In the genomic region with DNA sequence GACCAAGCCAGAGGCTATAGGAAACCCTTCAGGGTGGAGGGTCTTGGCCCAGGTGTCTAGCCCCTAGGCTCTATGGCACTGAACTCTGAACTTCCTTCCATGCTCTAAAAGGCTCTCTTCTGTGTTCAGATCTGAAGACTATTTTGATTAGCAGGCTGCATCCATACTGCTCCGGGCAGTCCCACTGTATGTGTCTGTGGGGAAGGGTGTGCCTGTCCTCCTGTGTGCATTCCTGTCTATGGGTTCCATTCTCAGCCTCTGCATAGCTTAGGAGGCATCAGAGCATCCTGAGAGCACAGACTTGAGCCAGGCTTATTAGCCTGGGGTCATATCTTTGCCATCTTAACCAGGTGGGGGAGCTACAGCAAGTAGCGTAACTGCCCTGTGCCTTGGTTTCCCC, we compare ENCODE assay signal across 21 cellular contexts. TPM values are rescaled to one million over a fixed set of nuclear protein-coding genes. Genes with fewer than 3 reads are reported as not detected.
DNase-seq lines count a peak whose midpoint lies in the region; ATAC-seq, FAIRE-seq and TF ChIP-seq lines count a peak whose summit lies in the region.
"Had no signal": no experiment of that assay in that cellular context is flagged by ENCODE, and none has a peak within 500 bp of the region (broad histone marks: within the 10 kb centered on the region; RNA-seq: fewer than 3 reads in every experiment).

No MANE protein-coding gene starts in this region.

- no peak overlapping the region for H2BK15ac ChIP-seq in mesendoderm (replicated peaks; ENCODE audit: low read depth)

- H3K4me1 ChIP-seq in left ventricle myocardium inferior: peaks cover 79% of the 10 kb centered on the region
- H3K4me1 ChIP-seq in CD4-positive, CD25-positive, alpha-beta regulatory T cell (ENCODE audit: control insufficient read depth, insufficient read depth, low read length, poor library complexity, severe bottlenecking): no peaks in the 10 kb centered on the region
- peaks cover 11% of the 10 kb centered on the region for H3K4me1 ChIP-seq in mesendoderm (ENCODE audit: control insufficient read depth, low read depth, low read length)
- no peaks in the 10 kb centered on the region for H3K4me1 ChIP-seq in suprapubic skin
- H3K4me1 ChIP-seq: A549 had no signal

- WGBS in mesendoderm (ENCODE audit: extremely low coverage, insufficient coverage, low lambda C conversion rate): no CpG with 5 or more reads among the region's 2 CpGs
- WGBS in suprapubic skin: 86% methylated on average over 2 of the region's 2 CpGs

- H3K56ac ChIP-seq in mesendoderm (ENCODE audit: low read length): peak overlapping the region; percentile 15

- H3K9me3 ChIP-seq in left ventricle myocardium inferior (replicated peaks) (peaks cover 10% of the 10 kb centered on the region), suprapubic skin (no peaks in the 10 kb centered on the region)
- no peaks in the 10 kb centered on the region for H3K9me3 ChIP-seq in CD4-positive, CD25-positive, alpha-beta regulatory T cell (ENCODE audit: control insufficient read depth in 2 of 2, low read length in 2 of 2)

- H3K27ac ChIP-seq in left ventricle myocardium inferior (replicated peaks) (peak overlapping the region; percentile 84), mesendoderm (ENCODE audit: low read depth, low read length) (no peak overlapping the region), suprapubic skin (no peak overlapping the region)
- no peak overlapping the region for H3K27ac ChIP-seq in CD4-positive, CD25-positive, alpha-beta regulatory T cell (ENCODE audit: insufficient read depth, low read length, poor library complexity, severe bottlenecking)
- H3K27ac ChIP-seq: A549, C4-2B, HL-60 had no signal

- H3K27me3 ChIP-seq in left ventricle myocardium inferior (ENCODE audit: low read depth) (no peaks in the 10 kb centered on the region), bronchial epithelial cell (ENCODE audit: control insufficient read depth, insufficient read depth, low read length) (no peaks in the 10 kb centered on the region), mesendoderm (ENCODE audit: insufficient read depth, low read length, poor library complexity) (no peaks in the 10 kb centered on the region), suprapubic skin (no peaks in the 10 kb centered on the region)
- H3K27me3 ChIP-seq in CD4-positive, CD25-positive, alpha-beta regulatory T cell (ENCODE audit: control insufficient read depth, insufficient read depth, low read length): no peaks in the 10 kb centered on the region

- TF ChIP-seq EP300 in suprapubic skin (IDR thresholded peaks at IDR 0.05): no peak

- no peak overlapping the region for H3K9ac ChIP-seq in mesendoderm (ENCODE audit: low read length)

- TF ChIP-seq CTCF in left ventricle myocardium inferior (IDR thresholded peaks at IDR 0.05; ENCODE audit: borderline replicate concordance): no peak
- no peak for TF ChIP-seq CTCF in bronchial epithelial cell (IDR thresholded peaks at IDR 0.05; ENCODE audit: insufficient read depth, low read length, severe bottlenecking)
- TF ChIP-seq CTCF in suprapubic skin (IDR thresholded peaks at IDR 0.05): no peak

- H3K36me3 Mint-ChIP-seq in CD4-positive, CD25-positive, alpha-beta regulatory T cell: peaks cover 27% of the 10 kb centered on the region
- peaks cover 4 to 8% of the 10 kb centered on the region in 2 donors for H3K36me3 Mint-ChIP-seq in activated naive CD4-positive, alpha-beta T cell treated with anti-CD3 and anti-CD28 coated beads, Interleukin-2, amount 50 U/mL, for 72 hours

- H2AK5ac ChIP-seq in mesendoderm (ENCODE audit: low read length): no peak overlapping the region

- no peaks in the 10 kb centered on the region for H3K27me3 Mint-ChIP-seq in CD4-positive, CD25-positive, alpha-beta regulatory T cell
- H3K27me3 Mint-ChIP-seq: CD4-positive, alpha-beta memory T cell had no signal

- DNase-seq in left ventricle myocardium inferior (no peak), left ventricle myocardium superior (no peak), bronchial epithelial cell (ENCODE audit: low read depth) (no peak), mesendoderm (no peak), suprapubic skin (ENCODE audit: low spot score in 2 of 2) (no peak)
- no peak for DNase-seq in CD4-positive, CD25-positive, alpha-beta regulatory T cell
- DNase-seq in activated naive CD4-positive, alpha-beta T cell treated with anti-CD3 and anti-CD28 coated beads, Interleukin-2, amount 50 U/mL, for 72 hours (ENCODE audit: low spot score in 2 of 2): no peak
- DNase-seq: AML-193; CD4-positive, alpha-beta memory T cell; DMS153; DMS79; GDM1; HFFc6 had no signal

- no peak overlapping the region for H3K4me3 ChIP-seq in left ventricle myocardium inferior
- no peak overlapping the region for H3K4me3 ChIP-seq in CD4-positive, CD25-positive, alpha-beta regulatory T cell (ENCODE audit: low read depth, low read length)
- no peak overlapping the region for H3K4me3 ChIP-seq in bronchial epithelial cell (ENCODE audit: low read depth, low read length)
- H3K4me3 ChIP-seq in mesendoderm (ENCODE audit: low read length): no peak overlapping the region
- no peak overlapping the region for H3K4me3 ChIP-seq in suprapubic skin
- H3K4me3 ChIP-seq: A549, GM23338 had no signal

- H3K4me1 Mint-ChIP-seq in CD4-positive, CD25-positive, alpha-beta regulatory T cell: peaks cover 0 to 5% (median 1%) of the 10 kb centered on the region in 4 donors

- no peak overlapping the region for H3K4me2 ChIP-seq in mesendoderm (ENCODE audit: low read length)
- H3K4me2 ChIP-seq: A549, GM23338 had no signal

- no peak overlapping the region for H3K4ac ChIP-seq in mesendoderm (ENCODE audit: low read depth, low read length)

- H3K79me1 ChIP-seq in mesendoderm (ENCODE audit: low read length): no peaks in the 10 kb centered on the region

- no peak overlapping the region for H3K23ac ChIP-seq in mesendoderm (ENCODE audit: low read length)

- peak; percentile 86 for FAIRE-seq in bronchial epithelial cell (lab: Jason Lieb, UNC)
- FAIRE-seq: A549, GM12892, GM18507, H54 had no signal

- H2BK120ac ChIP-seq in mesendoderm (ENCODE audit: low read depth, low read length): no peak overlapping the region

- H3K79me2 ChIP-seq in mesendoderm (ENCODE audit: control insufficient read depth, insufficient read depth, low read length): no peaks in the 10 kb centered on the region

- no peak overlapping the region for H2BK5ac ChIP-seq in mesendoderm (ENCODE audit: low read length)

- H3K36me3 ChIP-seq in left ventricle myocardium inferior (peaks cover 13% of the 10 kb centered on the region), bronchial epithelial cell (ENCODE audit: control insufficient read depth, insufficient read depth, low read length) (no peaks in the 10 kb centered on the region), mesendoderm (ENCODE audit: control insufficient read depth, insufficient read depth, low read length) (peaks cover 2% of the 10 kb centered on the region), suprapubic skin (no peaks in the 10 kb centered on the region)
- peaks cover 3% of the 10 kb centered on the region for H3K36me3 ChIP-seq in CD4-positive, CD25-positive, alpha-beta regulatory T cell (ENCODE audit: control insufficient read depth, insufficient read depth, low read length)

- ATAC-seq in left ventricle myocardium superior: no peak
- ATAC-seq in CD4-positive, CD25-positive, alpha-beta regulatory T cell (ENCODE audit: low read depth in 2 of 2): no peak
- no peak for ATAC-seq in activated naive CD4-positive, alpha-beta T cell treated with anti-CD3 and anti-CD28 coated beads, Interleukin-2, amount 50 U/mL, for 72 hours
- ATAC-seq: GM23338, HCT116 had no signal

- TF ChIP-seq POLR2A in suprapubic skin (IDR thresholded peaks at IDR 0.05): no peak

- no peak overlapping the region for H4K8ac ChIP-seq in mesendoderm (ENCODE audit: low read depth, low read length)

- intact Hi-C loops in left ventricle myocardium inferior (cut with micrococcal nuclease): no loop called here
- intact Hi-C loops in left ventricle myocardium superior (cut with micrococcal nuclease): no loop called here

- no peak overlapping the region for H3K18ac ChIP-seq in mesendoderm (ENCODE audit: low read length)

- no peaks in the 10 kb centered on the region for H3K9me3 Mint-ChIP-seq in CD4-positive, CD25-positive, alpha-beta regulatory T cell
- no peaks in the 10 kb centered on the region for H3K9me3 Mint-ChIP-seq in activated naive CD4-positive, alpha-beta T cell treated with anti-CD3 and anti-CD28 coated beads, Interleukin-2, amount 50 U/mL, for 72 hours
- H3K9me3 Mint-ChIP-seq: CD4-positive, alpha-beta memory T cell; HFFc6 had no signal

- H4K5ac ChIP-seq in mesendoderm (ENCODE audit: low read length): no peak overlapping the region

- H3K27ac Mint-ChIP-seq in CD4-positive, CD25-positive, alpha-beta regulatory T cell: peak overlapping the region in 2 of 3 donors; percentile 26 to 52
- H3K27ac Mint-ChIP-seq in activated naive CD4-positive, alpha-beta T cell treated with anti-CD3 and anti-CD28 coated beads, Interleukin-2, amount 50 U/mL, for 72 hours: no peak overlapping the region
- H3K27ac Mint-ChIP-seq: GM23338, HFFc6 had no signal

- no peak overlapping the region for H3K4me3 Mint-ChIP-seq in CD4-positive, CD25-positive, alpha-beta regulatory T cell
- H3K4me3 Mint-ChIP-seq: CD4-positive, alpha-beta memory T cell; GM23338; HFFc6 had no signal

RNA-seq across cellular contexts. Expression of a gene that starts 38.0 kb away (rescaled TPM):
- total RNA-seq in left ventricle myocardium inferior: 27.9 TPM
- total RNA-seq in left ventricle myocardium superior: 27.0 TPM
- 26.0 TPM for total RNA-seq in CD4-positive, CD25-positive, alpha-beta regulatory T cell
- 1 to 10 TPM; 5.9 to 9.6 (median 8.3) TPM for polyA plus RNA-seq in CD4-positive, CD25-positive, alpha-beta regulatory T cell
- 5.8 and 5.9 TPM in 2 replicates for total RNA-seq in bronchial epithelial cell
- 6.9 TPM for polyA plus RNA-seq in mesendoderm (2013, experiment 1 of 2)
- polyA plus RNA-seq in mesendoderm (2013, experiment 2 of 2): 6.6 TPM
- 10 to 100 TPM; 22.0 to 22.8 TPM for total RNA-seq in activated naive CD4-positive, alpha-beta T cell treated with anti-CD3 and anti-CD28 coated beads, Interleukin-2, amount 50 U/mL, for 72 hours
- 1 to 10 TPM; 1.4 to 3.9 (median 2.3) TPM for total RNA-seq in suprapubic skin

Comparison
In these comparisons a context has a peak if more than half of its experiments do, and no peak if none do; other contexts are left out.
1. H3K27ac Mint-ChIP-seq: peak in CD4-positive, CD25-positive, alpha-beta regulatory T cell (2 of 3); none in activated naive CD4-positive, alpha-beta T cell treated with anti-CD3 and anti-CD28 coated beads, Interleukin-2, amount 50 U/mL, for 72 hours (0 of 2).